19 cellular contexts compared by ENCODE assay signal in genomic region chr2:17959833-17960232, GRCh38.
DNase-seq lines count a peak whose midpoint lies in the region; ATAC-seq and TF ChIP-seq lines count a peak whose summit lies in the region.
"Had no signal": no experiment of that assay in that cellular context is flagged by ENCODE, and none has a peak within 500 bp of the region (broad histone marks: within the 10 kb centered on the region; RNA-seq: fewer than 3 reads in every experiment).

No MANE protein-coding gene starts in this region.

- no peak overlapping the region for H3K4me3 Mint-ChIP-seq in nephron progenitor cell
- H3K4me3 Mint-ChIP-seq: B cell; CD4-positive, alpha-beta memory T cell; T-helper 2 cell treated with Interferon-gamma antibody and Interleukin-4, amounts not matched to agents 5 μg/mL and 100 μg/mL, for 36 hours had no signal

- peak; percentile 52 for ATAC-seq in GM18867 (IDR thresholded peaks at IDR 0.05; ENCODE audit: unreplicated experiment)
- peak; percentile 84 for ATAC-seq in GM21360 (IDR thresholded peaks at IDR 0.05; ENCODE audit: unreplicated experiment)
- peak; percentile 63 for ATAC-seq in HG02973 (IDR thresholded peaks at IDR 0.05; ENCODE audit: unreplicated experiment)
- ATAC-seq: HepG2, Panc1 had no signal

- no peaks in the 10 kb centered on the region for H3K9me3 Mint-ChIP-seq in nephron progenitor cell
- H3K9me3 Mint-ChIP-seq: CD4-positive, alpha-beta memory T cell; T-helper 2 cell treated with Interferon-gamma antibody and Interleukin-4, amounts not matched to agents 5 μg/mL and 100 μg/mL, for 36 hours had no signal

- no peaks in the 10 kb centered on the region for H3K36me3 Mint-ChIP-seq in nephron progenitor cell (ENCODE audit: low read depth)
- H3K36me3 Mint-ChIP-seq: CD4-positive, alpha-beta memory T cell had no signal

- peak overlapping the region; percentile 1 for H3K27ac Mint-ChIP-seq in nephron progenitor cell
- H3K27ac Mint-ChIP-seq: B cell; CD4-positive, alpha-beta memory T cell; T-helper 2 cell treated with Interferon-gamma antibody and Interleukin-4, amounts not matched to agents 5 μg/mL and 100 μg/mL, for 36 hours had no signal

- DNase-seq in nephron progenitor cell = no peak
- DNase-seq in activated CD4-positive, alpha-beta T cell treated with anti-CD3 and anti-CD28 coated beads for 48 hours = no peak
- DNase-seq in occipital lobe (lab: John Stamatoyannopoulos, UW) = no peak
- DNase-seq in NCI-H226 = no peak
- DNase-seq: Calu3; CD4-positive, alpha-beta memory T cell; DMS53; KG1; NCI-H1436; NCI-H2029 treated with DMSO at 0.1 percent for 48 hours; NCI-H510A treated with DMSO at 0.1 percent for 48 hours; NCI-H82 had no signal

- TF ChIP-seq CTCF in nephron progenitor cell (IDR thresholded peaks at IDR 0.05) = no peak

- H3K27me3 Mint-ChIP-seq in nephron progenitor cell (ENCODE audit: low read depth, poor library complexity) = no peaks in the 10 kb centered on the region
- H3K27me3 Mint-ChIP-seq: CD4-positive, alpha-beta memory T cell had no signal

- peaks cover 54% of the 10 kb centered on the region for H3K4me1 Mint-ChIP-seq in nephron progenitor cell
- H3K4me1 Mint-ChIP-seq: B cell had no signal
